In genomic region chr5:97618721-97619120, GRCh38 we compare ENCODE assay signal across 12 cellular contexts.
"Had no signal": no experiment of that assay in that cellular context is flagged by ENCODE, and none has a peak within 500 bp of the region (broad histone marks: within the 10 kb centered on the region; RNA-seq: fewer than 3 reads in every experiment).

No MANE protein-coding gene starts in this region.

- H3K79me2 ChIP-seq: hepatocyte had no signal

- ATAC-seq: esophagus mucosa; natural killer cell; right cardiac atrium; stimulated activated effector memory CD8-positive, alpha-beta T cell treated with anti-CD3 and anti-CD28 coated beads, Interleukin-12 subunit alpha, Interleukin-12 subunit beta, amount 100 ng/mL, for 72 hours had no signal

- H3K36me3 ChIP-seq: tibial nerve had no signal

- DNase-seq: activated T-cell treated with anti-CD3 and anti-CD28 coated beads, Interleukin-2, amount 50 U/mL, for 1 hour; amygdala; dorsolateral prefrontal cortex; natural killer cell; right cardiac atrium had no signal

- H3K27me3 ChIP-seq: dorsolateral prefrontal cortex, hepatocyte, tibial nerve had no signal

- H3K4me3 ChIP-seq: dorsolateral prefrontal cortex, hepatocyte, lung, smooth muscle cell, tibial nerve had no signal

- H2AFZ ChIP-seq: hepatocyte had no signal

- H3K27ac ChIP-seq: dorsolateral prefrontal cortex, hepatocyte, tibial nerve had no signal

- H3K27ac Mint-ChIP-seq: activated naive CD4-positive, alpha-beta T cell treated with anti-CD3 and anti-CD28 coated beads, Interleukin-2, amount 50 U/mL, for 24 hours; natural killer cell; stimulated activated effector memory CD8-positive, alpha-beta T cell treated with anti-CD3 and anti-CD28 coated beads, Interleukin-12 subunit alpha, Interleukin-12 subunit beta, amount 100 ng/mL, for 72 hours had no signal

- H3K36me3 Mint-ChIP-seq: activated naive CD4-positive, alpha-beta T cell treated with anti-CD3 and anti-CD28 coated beads, Interleukin-2, amount 50 U/mL, for 24 hours; natural killer cell; stimulated activated effector memory CD8-positive, alpha-beta T cell treated with anti-CD3 and anti-CD28 coated beads, Interleukin-12 subunit alpha, Interleukin-12 subunit beta, amount 100 ng/mL, for 72 hours had no signal

- H3K4me1 ChIP-seq: tibial nerve had no signal

- H3K4me2 ChIP-seq: hepatocyte, smooth muscle cell had no signal
